In genomic region chr18:48407358-48407757, GRCh38 we compare ENCODE assay signal across 17 cellular contexts. TPM values are rescaled to one million over a fixed set of nuclear protein-coding genes. Genes with fewer than 3 reads are reported as not detected.
DNase-seq lines count a peak whose midpoint lies in the region; ATAC-seq and TF ChIP-seq lines count a peak whose summit lies in the region.
"Had no signal": no experiment of that assay in that cellular context is flagged by ENCODE, and none has a peak within 500 bp of the region (broad histone marks: within the 10 kb centered on the region; RNA-seq: fewer than 3 reads in every experiment).

No MANE protein-coding gene starts in this region.

- H3K9me3 Mint-ChIP-seq in GM23338, result no peaks in the 10 kb centered on the region
- H3K9me3 Mint-ChIP-seq in activated B cell treated with CpG ODN at 0.5 μM for 24 hours, result no peaks in the 10 kb centered on the region
- peaks cover 0 to 6% (median 0%) of the 10 kb centered on the region in 6 donors for H3K9me3 Mint-ChIP-seq in immature natural killer cell

- no peak overlapping the region for H3K27ac ChIP-seq in GM23338 (ENCODE audit: low read depth)
- peak overlapping the region in 7 of 8 donors; percentile 16 to 86 (median 81) for H3K27ac ChIP-seq in spleen
- H3K27ac ChIP-seq: suprapubic skin had no signal

- H2AFZ ChIP-seq in GM23338, result no peak overlapping the region

- H3F3A ChIP-seq in GM23338 (replicated peaks; ENCODE audit: low read depth), result no peaks in the 10 kb centered on the region

- H3K4me3 ChIP-seq in GM23338 (peak overlapping the region; percentile 84), spleen (peak overlapping the region in 7 of 8 donors; percentile 74 to 87 (median 79))

- CTCF ChIA-PET in activated B cell treated with CpG ODN at 0.5 μM for 24 hours (lab: Charles Lee), result no interaction called here

- no peak overlapping the region for H3K27ac Mint-ChIP-seq in GM23338
- no peak overlapping the region for H3K27ac Mint-ChIP-seq in activated B cell treated with CpG ODN at 0.5 μM for 24 hours
- no peak overlapping the region for H3K27ac Mint-ChIP-seq in immature natural killer cell
- H3K27ac Mint-ChIP-seq: activated CD8-positive, alpha-beta T cell treated with anti-CD3 and anti-CD28 coated beads, Interleukin-2, amount 10 ng/mL, durations not matched to agents 7 days and 5 days had no signal

- H3K36me3 ChIP-seq in GM23338 (ENCODE audit: insufficient read depth) (no peaks in the 10 kb centered on the region), spleen (no peaks in the 10 kb centered on the region)
- H3K36me3 ChIP-seq: suprapubic skin had no signal

- H3K4me2 ChIP-seq in GM23338, result peak overlapping the region; percentile 88

- H3K27me3 Mint-ChIP-seq in GM23338 (ENCODE audit: insufficient read depth, low read depth, poor library complexity), result peaks cover 54% of the 10 kb centered on the region
- peaks cover 61% of the 10 kb centered on the region for H3K27me3 Mint-ChIP-seq in activated B cell treated with CpG ODN at 0.5 μM for 24 hours
- H3K27me3 Mint-ChIP-seq in immature natural killer cell (ENCODE audit: low read depth in 3 of 3), result peaks cover 16 to 38% (median 32%) of the 10 kb centered on the region in 3 donors

- TF ChIP-seq CTCF in GM23338 (conservative IDR thresholded peaks at IDR 0.05; ENCODE audit: low read depth in 2 of 2), result no peak
- no peak for TF ChIP-seq CTCF in activated B cell treated with CpG ODN at 0.5 μM for 24 hours (IDR thresholded peaks at IDR 0.05)
- no peak for TF ChIP-seq CTCF in spleen (IDR thresholded peaks at IDR 0.05 in 8 of 11, conservative IDR thresholded peaks at IDR 0.05 in 3 of 11)

- no peak for ATAC-seq in GM23338
- ATAC-seq in activated B cell treated with CpG ODN at 0.5 μM for 24 hours (ENCODE audit: low read depth), result no peak
- ATAC-seq: activated CD8-positive, alpha-beta T cell treated with anti-CD3 and anti-CD28 coated beads, Interleukin-2, amount 10 ng/mL, durations not matched to agents 7 days and 5 days had no signal

- H3K4me1 Mint-ChIP-seq in GM23338 (peaks cover 31% of the 10 kb centered on the region), activated B cell treated with CpG ODN at 0.5 μM for 24 hours (peaks cover 14% of the 10 kb centered on the region), immature natural killer cell (peaks cover 11 to 15% of the 10 kb centered on the region in 2 donors)

- H3K36me3 Mint-ChIP-seq in GM23338 (ENCODE audit: low read depth), result no peaks in the 10 kb centered on the region; the same call in 2 of the 3 replicates
- H3K36me3 Mint-ChIP-seq in activated B cell treated with CpG ODN at 0.5 μM for 24 hours (ENCODE audit: low read depth), result no peaks in the 10 kb centered on the region
- H3K36me3 Mint-ChIP-seq in immature natural killer cell, result no peaks in the 10 kb centered on the region

- H3K27me3 ChIP-seq in GM23338 (ENCODE audit: insufficient read depth), result peaks cover 76% of the 10 kb centered on the region
- peaks cover 0 to 97% (median 33%) of the 10 kb centered on the region in 7 donors for H3K27me3 ChIP-seq in spleen (replicated peaks in 1 of 7)

- WGBS in spleen, 5 donors, result 40 to 63% (median 62%) methylated on average over 3 of the region's 3 CpGs

- 0 out of 2 replicates have a peak, but pooled peaks cover 4% of the 10 kb centered on the region for H4K20me1 ChIP-seq in GM23338 (replicated peaks; ENCODE audit: insufficient read depth)

- intact Hi-C loops in activated B cell treated with CpG ODN at 0.5 μM for 24 hours (cut with micrococcal nuclease) (no loop called here), spleen (cut with DNase I; ENCODE audit: low total_unique reads) (no loop called here)

- no peaks in the 10 kb centered on the region for H3K79me2 ChIP-seq in GM23338 (replicated peaks; ENCODE audit: insufficient read depth)

- H3K4me1 ChIP-seq in GM23338 (ENCODE audit: insufficient read depth), result peaks cover 21% of the 10 kb centered on the region
- H3K4me1 ChIP-seq in spleen, result peaks cover 0 to 72% (median 31%) of the 10 kb centered on the region in 6 donors

- no peak for TF ChIP-seq POLR2A in spleen (IDR thresholded peaks at IDR 0.05)

- POLR2A ChIA-PET in activated B cell treated with CpG ODN at 0.5 μM for 24 hours (lab: Charles Lee), result no interaction called here

- DNase-seq in GM23338 (ENCODE audit: low spot score), result no peak
- DNase-seq in activated B cell treated with CpG ODN at 0.5 μM for 24 hours, result no peak
- no peak for DNase-seq in immature natural killer cell
- DNase-seq in spleen, result no peak
- no peak for DNase-seq in stimulated activated CD4-positive, alpha-beta T cell treated with anti-CD3 and anti-CD28 coated beads, Interleukin-4, amount 100 ng/mL, for 1 hour
- DNase-seq in AML-193 (lab: John Stamatoyannopoulos, UW), result no peak
- no peak for DNase-seq in effector CD4-positive, alpha-beta T cell
- DNase-seq: activated CD8-positive, alpha-beta T cell treated with anti-CD3 and anti-CD28 coated beads, Interleukin-2, amount 10 ng/mL, durations not matched to agents 7 days and 5 days; DMS153; hippocampal formation; kidney glomerular epithelial cell; midbrain; NCI-H2171; NCI-H774; stimulated activated CD4-positive, alpha-beta T cell treated with anti-CD3 and anti-CD28 coated beads, Interleukin-2, amount 100 ng/mL, for 48 hours had no signal

- H3K9me2 ChIP-seq in GM23338 (ENCODE audit: insufficient read depth), result no peaks in the 10 kb centered on the region

- no peaks in the 10 kb centered on the region for H3K9me3 ChIP-seq in spleen
- H3K9me3 ChIP-seq: suprapubic skin had no signal

- H3K4me3 Mint-ChIP-seq in GM23338, result peak overlapping the region; percentile 80
- H3K4me3 Mint-ChIP-seq in activated B cell treated with CpG ODN at 0.5 μM for 24 hours, result peak overlapping the region; percentile 70
- peak overlapping the region; percentile 4 to 80 (median 58) for H3K4me3 Mint-ChIP-seq in immature natural killer cell

TF ChIP-seq in GM23338, 12 proteins besides CTCF, POLR2A, EP300 and RAD21:
- no peak for TF ChIP-seq CREB1 (CRISPR knock-in tag; IDR thresholded peaks at IDR 0.05; ENCODE audit: low read depth)
- TF ChIP-seq EZH2 (IDR thresholded peaks at IDR 0.05; ENCODE audit: low read depth, unreplicated experiment), result peak; percentile 18

RNA-seq across cellular contexts. Expression of gene ZBTB7C, which starts 1.8 kb away (rescaled TPM):
- 0.14 and 0.47 TPM in 2 replicates for total RNA-seq in GM23338 (2014; rRNA removed; shearing (Covaris generic))
- polyA plus RNA-seq in GM23338 (2016; fragmentation: Nextera tagmentation; extraction: Ambion mirVana), result 0.03 TPM in 1 of 2 replicates, not detected in the other
- not detected in 2 replicates for total RNA-seq in activated B cell treated with CpG ODN at 0.5 μM for 24 hours
- not detected for polyA plus RNA-seq in immature natural killer cell
- total RNA-seq in spleen, result 10 to 100 TPM in 6 of 7 donors, 1 to 10 TPM in 1; 8.0 to 64.2 (median 24.3) TPM
- polyA plus RNA-seq in spleen, result 1 to 10 TPM in 2 of 3 donors, under 1 TPM in 1; 1.00 to 5.0 (median 1.8) TPM
- total RNA-seq: activated CD8-positive, alpha-beta T cell treated with anti-CD3 and anti-CD28 coated beads, Interleukin-2, amount 10 ng/mL, durations not matched to agents 7 days and 5 days had no signal
- polyA plus RNA-seq: BJ had no signal
